ENCODE assay signal across 7 cellular contexts in the genomic region with DNA sequence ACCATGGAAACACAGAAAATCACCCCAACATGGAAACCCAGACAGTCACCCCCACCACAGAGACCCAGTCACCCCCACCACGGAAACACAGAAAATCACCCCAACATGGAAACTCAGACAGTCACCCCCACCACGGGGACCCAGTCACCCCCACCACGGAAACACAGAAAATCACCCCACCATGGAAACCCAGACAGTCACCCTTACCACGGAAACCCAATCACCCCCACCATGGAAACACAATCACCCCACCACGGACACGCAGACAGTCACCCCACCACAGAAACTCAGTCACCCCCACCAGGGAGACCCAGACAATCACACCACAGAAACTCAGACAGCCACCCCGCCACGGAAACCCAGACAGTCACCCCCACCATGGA. TPM values are rescaled to one million over a fixed set of nuclear protein-coding genes. Genes with fewer than 3 reads are reported as not detected.
DNase-seq lines count a peak whose midpoint lies in the region; ATAC-seq and TF ChIP-seq lines count a peak whose summit lies in the region.
"Not testable (repeated sequence)": the region's sequence is repeated elsewhere in the genome, so short reads cannot be mapped to it uniquely, and the experiment has no call there.

No MANE protein-coding gene starts in this region.

- H3K79me2 ChIP-seq in OCI-LY1 (ENCODE audit: insufficient read depth, low read length) = not testable (repeated sequence)

- peak overlapping the region; percentile 59; the same call in 1 of the 2 replicates for H3K4me2 ChIP-seq in OCI-LY1 (ENCODE audit: low read length)

- peak overlapping the region; percentile 51; the same call in 1 of the 2 replicates for H3K9ac ChIP-seq in OCI-LY1 (ENCODE audit: low read length)

- CTCF ChIA-PET in activated CD4-positive, alpha-beta memory T cell treated with anti-CD3 and anti-CD28 coated beads for 36 hours (lab: Charles Lee) = interaction anchor here (0.7 kb wide), 1 partner anchor 354 kb away, joined by 4 read pairs; no protein-coding TSS in a partner anchor

- H3K27ac Mint-ChIP-seq in activated CD4-positive, alpha-beta memory T cell treated with anti-CD3 and anti-CD28 coated beads for 36 hours = not testable (repeated sequence)
- peak overlapping the region; percentile 86 for H3K27ac Mint-ChIP-seq in activated T-cell treated with anti-CD3 and anti-CD28 coated beads, Interleukin-2, amount 50 U/mL, for 72 hours
- H3K27ac Mint-ChIP-seq in stimulated activated memory B cell treated with anti-CD40 and anti-IgM and Interleukin-4, amounts not matched to agents 10 μg/mL and 1 μg/mL and 100 μg/mL, for 72 hours = peak overlapping the region; percentile 97

- not testable (repeated sequence) for H4K20me1 ChIP-seq in OCI-LY1 (ENCODE audit: insufficient read depth, low read length)

- intact Hi-C loops in activated CD4-positive, alpha-beta memory T cell treated with anti-CD3 and anti-CD28 coated beads for 36 hours (cut with micrococcal nuclease) = not testable (repeated sequence)

- H3K9me3 ChIP-seq in OCI-LY1 (ENCODE audit: low read length) = not testable (repeated sequence)

- peaks cover 19% of the 10 kb centered on the region for H3K4me1 Mint-ChIP-seq in activated CD4-positive, alpha-beta memory T cell treated with anti-CD3 and anti-CD28 coated beads for 36 hours (ENCODE audit: low read depth)
- peaks cover 23% of the 10 kb centered on the region for H3K4me1 Mint-ChIP-seq in activated T-cell treated with anti-CD3 and anti-CD28 coated beads, Interleukin-2, amount 50 U/mL, for 72 hours (ENCODE audit: low read depth)
- peaks cover 72% of the 10 kb centered on the region for H3K4me1 Mint-ChIP-seq in stimulated activated memory B cell treated with anti-CD40 and anti-IgM and Interleukin-4, amounts not matched to agents 10 μg/mL and 1 μg/mL and 100 μg/mL, for 72 hours

- not testable (repeated sequence) for H3K4me3 ChIP-seq in OCI-LY1 (ENCODE audit: low read depth, low read length, poor library complexity, severe bottlenecking)

- H3K4me3 Mint-ChIP-seq in activated CD4-positive, alpha-beta memory T cell treated with anti-CD3 and anti-CD28 coated beads for 36 hours = not testable (repeated sequence)
- H3K4me3 Mint-ChIP-seq in activated T-cell treated with anti-CD3 and anti-CD28 coated beads, Interleukin-2, amount 50 U/mL, for 72 hours = peak overlapping the region in 1 of 2 donors; percentile 36
- H3K4me3 Mint-ChIP-seq in stimulated activated memory B cell treated with anti-CD40 and anti-IgM and Interleukin-4, amounts not matched to agents 10 μg/mL and 1 μg/mL and 100 μg/mL, for 72 hours = peak overlapping the region; percentile 76

- TF ChIP-seq CTCF in OCI-LY1 (IDR thresholded peaks at IDR 0.05; ENCODE audit: low read length) = not testable (repeated sequence)

- not testable (repeated sequence) for H3F3A ChIP-seq in OCI-LY1 (ENCODE audit: insufficient read depth, low read length)

- POLR2A ChIA-PET in activated CD4-positive, alpha-beta memory T cell treated with anti-CD3 and anti-CD28 coated beads for 36 hours (lab: Charles Lee) = interaction anchor here (0.9 kb wide), 1 partner anchor 39 kb away, joined by 3 read pairs; no protein-coding TSS in a partner anchor

- not testable (repeated sequence) for H3K9me2 ChIP-seq in OCI-LY1 (ENCODE audit: low read depth, low read length)

- peak; percentile 15 for ATAC-seq in GM19372 (IDR thresholded peaks at IDR 0.05; ENCODE audit: low read depth, unreplicated experiment)
- ATAC-seq in activated T-cell treated with anti-CD3 and anti-CD28 coated beads, Interleukin-2, amount 50 U/mL, for 72 hours (replicated peaks in 1 of 2) = peak; percentile 49 to 71
- peak; percentile 28 for ATAC-seq in stimulated activated memory B cell treated with anti-CD40 and anti-IgM and Interleukin-4, amounts not matched to agents 10 μg/mL and 1 μg/mL and 100 μg/mL, for 72 hours

- H3K4me1 ChIP-seq in OCI-LY1 (ENCODE audit: insufficient read depth, low read length, severe bottlenecking) = peaks cover 28% of the 10 kb centered on the region

- DNase-seq in activated CD4-positive, alpha-beta memory T cell treated with anti-CD3 and anti-CD28 coated beads for 36 hours = peak; percentile 41
- peak; percentile 27 to 53 for DNase-seq in activated T-cell treated with anti-CD3 and anti-CD28 coated beads, Interleukin-2, amount 50 U/mL, for 72 hours
- peak; percentile 10 for DNase-seq in central memory CD4-positive, alpha-beta T cell
- DNase-seq in stimulated activated CD4-positive, alpha-beta T cell treated with anti-CD3 and anti-CD28 coated beads, Interleukin-15, amount 100 ng/mL, for 24 hours = peak; percentile 59

- peaks cover 29% of the 10 kb centered on the region for H3K36me3 ChIP-seq in OCI-LY1 (ENCODE audit: insufficient read depth, low read length)

- peak overlapping the region; percentile 96 for H3K27ac ChIP-seq in OCI-LY1 (ENCODE audit: low read depth, low read length, poor library complexity, severe bottlenecking)

- not testable (repeated sequence) for H3K9me3 Mint-ChIP-seq in activated CD4-positive, alpha-beta memory T cell treated with anti-CD3 and anti-CD28 coated beads for 36 hours; activated T-cell treated with anti-CD3 and anti-CD28 coated beads, Interleukin-2, amount 50 U/mL, for 72 hours; stimulated activated memory B cell treated with anti-CD40 and anti-IgM and Interleukin-4, amounts not matched to agents 10 μg/mL and 1 μg/mL and 100 μg/mL, for 72 hours

- peaks cover 63% of the 10 kb centered on the region for H3K36me3 Mint-ChIP-seq in activated CD4-positive, alpha-beta memory T cell treated with anti-CD3 and anti-CD28 coated beads for 36 hours
- peaks cover 19 to 56% of the 10 kb centered on the region in 2 donors for H3K36me3 Mint-ChIP-seq in activated T-cell treated with anti-CD3 and anti-CD28 coated beads, Interleukin-2, amount 50 U/mL, for 72 hours (ENCODE audit: insufficient read depth in 2 of 2)
- peaks cover 57% of the 10 kb centered on the region for H3K36me3 Mint-ChIP-seq in stimulated activated memory B cell treated with anti-CD40 and anti-IgM and Interleukin-4, amounts not matched to agents 10 μg/mL and 1 μg/mL and 100 μg/mL, for 72 hours

- not testable (repeated sequence) for H2AFZ ChIP-seq in OCI-LY1 (ENCODE audit: low read length)

- H3K27me3 ChIP-seq in OCI-LY1 (ENCODE audit: insufficient read depth, low read length) = not testable (repeated sequence)

- H3K27me3 Mint-ChIP-seq in activated CD4-positive, alpha-beta memory T cell treated with anti-CD3 and anti-CD28 coated beads for 36 hours; activated T-cell treated with anti-CD3 and anti-CD28 coated beads, Interleukin-2, amount 50 U/mL, for 72 hours (ENCODE audit: low read depth); stimulated activated memory B cell treated with anti-CD40 and anti-IgM and Interleukin-4, amounts not matched to agents 10 μg/mL and 1 μg/mL and 100 μg/mL, for 72 hours: not testable (repeated sequence)

RNA-seq across cellular contexts. Expression of gene CARS2, which starts 28.7 kb away (rescaled TPM):
- total RNA-seq in activated CD4-positive, alpha-beta memory T cell treated with anti-CD3 and anti-CD28 coated beads for 36 hours = 10 to 100 TPM; 54.6 to 59.3 TPM
- total RNA-seq in activated T-cell treated with anti-CD3 and anti-CD28 coated beads, Interleukin-2, amount 50 U/mL, for 72 hours = 10 to 100 TPM; 42.3 to 59.3 TPM

RNA-seq across cellular contexts. Expression of gene ING1, which starts 36.3 kb away (rescaled TPM):
- total RNA-seq in activated CD4-positive, alpha-beta memory T cell treated with anti-CD3 and anti-CD28 coated beads for 36 hours = 10 to 100 TPM; 18.4 to 18.7 TPM
- total RNA-seq in activated T-cell treated with anti-CD3 and anti-CD28 coated beads, Interleukin-2, amount 50 U/mL, for 72 hours = 10 to 100 TPM; 19.9 to 24.2 TPM
